1 cellular context compared by ENCODE assay signal in genomic region chr2:66058675-66059074, GRCh38.
TF ChIP-seq lines count a peak whose summit lies in the region.

No MANE protein-coding gene starts in this region.

TF ChIP-seq in WTC11, 78 proteins besides CTCF, POLR2A, EP300 and RAD21 (continued from another document):
- TF ChIP-seq USF2 (CRISPR knock-in tag; IDR thresholded peaks at IDR 0.05) (no peak), FOXK1 (CRISPR knock-in tag; IDR thresholded peaks at IDR 0.05) (no peak), ZNF416 (CRISPR knock-in tag; IDR thresholded peaks at IDR 0.05) (no peak), GTF2I (CRISPR knock-in tag; conservative IDR thresholded peaks at IDR 0.05) (no peak), ZNF138 (CRISPR knock-in tag; conservative IDR thresholded peaks at IDR 0.05) (no peak), SMAD4 (CRISPR knock-in tag; IDR thresholded peaks at IDR 0.05) (no peak), ESRRA (CRISPR knock-in tag; IDR thresholded peaks at IDR 0.05; ENCODE audit: borderline replicate concordance) (no peak), E2F1 (CRISPR knock-in tag; IDR thresholded peaks at IDR 0.05) (no peak), EMX1 (CRISPR knock-in tag; IDR thresholded peaks at IDR 0.05) (no peak), ZBTB43 (CRISPR knock-in tag; IDR thresholded peaks at IDR 0.05) (no peak), ZNF121 (CRISPR knock-in tag; IDR thresholded peaks at IDR 0.05) (no peak)
- TF ChIP-seq, protein P1, sequence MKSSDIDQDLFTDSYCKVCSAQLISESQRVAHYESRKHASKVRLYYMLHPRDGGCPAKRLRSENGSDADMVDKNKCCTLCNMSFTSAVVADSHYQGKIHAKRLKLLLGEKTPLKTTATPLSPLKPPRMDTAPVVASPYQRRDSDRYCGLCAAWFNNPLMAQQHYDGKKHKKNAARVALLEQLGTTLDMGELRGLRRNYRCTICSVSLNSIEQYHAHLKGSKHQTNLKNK (CRISPR knock-in tag; IDR thresholded peaks at IDR 0.05) = no peak
- TF ChIP-seq, protein P2, sequence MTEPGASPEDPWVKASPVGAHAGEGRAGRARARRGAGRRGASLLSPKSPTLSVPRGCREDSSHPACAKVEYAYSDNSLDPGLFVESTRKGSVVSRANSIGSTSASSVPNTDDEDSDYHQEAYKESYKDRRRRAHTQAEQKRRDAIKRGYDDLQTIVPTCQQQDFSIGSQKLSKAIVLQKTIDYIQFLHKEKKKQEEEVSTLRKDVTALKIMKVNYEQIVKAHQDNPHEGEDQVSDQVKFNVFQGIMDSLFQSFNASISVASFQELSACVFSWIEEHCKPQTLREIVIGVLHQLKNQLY (CRISPR knock-in tag; IDR thresholded peaks at IDR 0.05) = no peak
- TF ChIP-seq, protein P3, sequence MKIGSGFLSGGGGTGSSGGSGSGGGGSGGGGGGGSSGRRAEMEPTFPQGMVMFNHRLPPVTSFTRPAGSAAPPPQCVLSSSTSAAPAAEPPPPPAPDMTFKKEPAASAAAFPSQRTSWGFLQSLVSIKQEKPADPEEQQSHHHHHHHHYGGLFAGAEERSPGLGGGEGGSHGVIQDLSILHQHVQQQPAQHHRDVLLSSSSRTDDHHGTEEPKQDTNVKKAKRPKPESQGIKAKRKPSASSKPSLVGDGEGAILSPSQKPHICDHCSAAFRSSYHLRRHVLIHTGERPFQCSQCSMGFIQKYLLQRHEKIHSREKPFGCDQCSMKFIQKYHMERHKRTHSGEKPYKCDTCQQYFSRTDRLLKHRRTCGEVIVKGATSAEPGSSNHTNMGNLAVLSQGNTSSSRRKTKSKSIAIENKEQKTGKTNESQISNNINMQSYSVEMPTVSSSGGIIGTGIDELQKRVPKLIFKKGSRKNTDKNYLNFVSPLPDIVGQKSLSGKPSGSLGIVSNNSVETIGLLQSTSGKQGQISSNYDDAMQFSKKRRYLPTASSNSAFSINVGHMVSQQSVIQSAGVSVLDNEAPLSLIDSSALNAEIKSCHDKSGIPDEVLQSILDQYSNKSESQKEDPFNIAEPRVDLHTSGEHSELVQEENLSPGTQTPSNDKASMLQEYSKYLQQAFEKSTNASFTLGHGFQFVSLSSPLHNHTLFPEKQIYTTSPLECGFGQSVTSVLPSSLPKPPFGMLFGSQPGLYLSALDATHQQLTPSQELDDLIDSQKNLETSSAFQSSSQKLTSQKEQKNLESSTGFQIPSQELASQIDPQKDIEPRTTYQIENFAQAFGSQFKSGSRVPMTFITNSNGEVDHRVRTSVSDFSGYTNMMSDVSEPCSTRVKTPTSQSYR (CRISPR knock-in tag; IDR thresholded peaks at IDR 0.05) = no peak
- TF ChIP-seq, protein P4, sequence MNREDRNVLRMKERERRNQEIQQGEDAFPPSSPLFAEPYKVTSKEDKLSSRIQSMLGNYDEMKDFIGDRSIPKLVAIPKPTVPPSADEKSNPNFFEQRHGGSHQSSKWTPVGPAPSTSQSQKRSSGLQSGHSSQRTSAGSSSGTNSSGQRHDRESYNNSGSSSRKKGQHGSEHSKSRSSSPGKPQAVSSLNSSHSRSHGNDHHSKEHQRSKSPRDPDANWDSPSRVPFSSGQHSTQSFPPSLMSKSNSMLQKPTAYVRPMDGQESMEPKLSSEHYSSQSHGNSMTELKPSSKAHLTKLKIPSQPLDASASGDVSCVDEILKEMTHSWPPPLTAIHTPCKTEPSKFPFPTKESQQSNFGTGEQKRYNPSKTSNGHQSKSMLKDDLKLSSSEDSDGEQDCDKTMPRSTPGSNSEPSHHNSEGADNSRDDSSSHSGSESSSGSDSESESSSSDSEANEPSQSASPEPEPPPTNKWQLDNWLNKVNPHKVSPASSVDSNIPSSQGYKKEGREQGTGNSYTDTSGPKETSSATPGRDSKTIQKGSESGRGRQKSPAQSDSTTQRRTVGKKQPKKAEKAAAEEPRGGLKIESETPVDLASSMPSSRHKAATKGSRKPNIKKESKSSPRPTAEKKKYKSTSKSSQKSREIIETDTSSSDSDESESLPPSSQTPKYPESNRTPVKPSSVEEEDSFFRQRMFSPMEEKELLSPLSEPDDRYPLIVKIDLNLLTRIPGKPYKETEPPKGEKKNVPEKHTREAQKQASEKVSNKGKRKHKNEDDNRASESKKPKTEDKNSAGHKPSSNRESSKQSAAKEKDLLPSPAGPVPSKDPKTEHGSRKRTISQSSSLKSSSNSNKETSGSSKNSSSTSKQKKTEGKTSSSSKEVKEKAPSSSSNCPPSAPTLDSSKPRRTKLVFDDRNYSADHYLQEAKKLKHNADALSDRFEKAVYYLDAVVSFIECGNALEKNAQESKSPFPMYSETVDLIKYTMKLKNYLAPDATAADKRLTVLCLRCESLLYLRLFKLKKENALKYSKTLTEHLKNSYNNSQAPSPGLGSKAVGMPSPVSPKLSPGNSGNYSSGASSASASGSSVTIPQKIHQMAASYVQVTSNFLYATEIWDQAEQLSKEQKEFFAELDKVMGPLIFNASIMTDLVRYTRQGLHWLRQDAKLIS (CRISPR knock-in tag; IDR thresholded peaks at IDR 0.05; ENCODE audit: borderline replicate concordance) = no peak
